Comparison of ENCODE assay signal across 8 cellular contexts in the genomic region with DNA sequence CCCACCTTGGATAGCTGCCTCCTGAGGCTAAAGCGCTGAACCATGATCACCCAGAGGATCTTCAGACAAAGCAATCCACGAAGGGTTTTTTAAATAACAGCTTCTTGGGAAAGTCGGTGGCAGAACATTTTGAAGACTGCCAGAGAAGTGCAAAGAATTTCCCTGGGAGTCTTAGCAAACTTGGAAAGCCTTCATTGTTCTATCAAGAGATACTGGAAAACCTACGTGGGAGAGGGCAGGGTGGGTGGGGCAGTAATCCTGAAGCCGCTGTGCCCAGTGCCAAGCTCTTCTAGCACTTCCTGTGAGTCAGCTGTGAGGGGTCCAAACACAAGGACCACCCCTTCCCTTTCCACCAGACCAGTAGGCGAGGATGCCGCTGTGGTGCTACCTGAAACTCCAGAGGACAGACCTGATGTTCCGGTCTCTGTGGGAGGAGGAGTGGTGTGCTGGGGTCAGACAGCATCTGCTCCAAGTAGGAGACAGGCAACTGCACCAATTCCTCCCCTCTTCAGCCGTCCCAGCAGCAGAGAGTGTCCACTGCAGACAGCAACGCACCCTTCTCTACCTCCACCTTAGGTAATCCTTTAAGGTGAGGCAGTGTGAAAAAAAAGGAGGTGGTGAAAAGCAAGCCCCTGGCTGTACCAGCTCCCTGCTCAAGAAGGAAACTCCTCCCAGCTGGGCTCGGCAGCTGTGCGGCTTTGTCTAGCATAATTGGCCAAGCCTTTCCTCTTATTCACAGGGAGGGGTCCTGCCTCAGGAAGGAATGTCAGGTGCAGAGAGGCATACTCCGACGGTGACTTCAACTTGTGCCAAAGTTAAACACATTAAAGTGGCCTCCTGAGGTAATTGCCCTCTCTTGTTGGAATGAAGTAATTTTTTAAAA.
DNase-seq lines count a peak whose midpoint lies in the region; ATAC-seq, FAIRE-seq and TF ChIP-seq lines count a peak whose summit lies in the region.

No MANE protein-coding gene starts in this region.

- 0 out of 2 replicates have a peak, but pooled peaks cover 6% of the 10 kb centered on the region for H3K79me2 ChIP-seq in OCI-LY1 (ENCODE audit: insufficient read depth, low read length)

- H3K27me3 Mint-ChIP-seq in endodermal cell (ENCODE audit: insufficient read depth) = no peaks in the 10 kb centered on the region

- no peak for TF ChIP-seq CTCF in OCI-LY1 (IDR thresholded peaks at IDR 0.05; ENCODE audit: low read length)
- no peak for TF ChIP-seq CTCF in endodermal cell (conservative IDR thresholded peaks at IDR 0.05)
- no peak for TF ChIP-seq CTCF in mucosa of descending colon (IDR thresholded peaks at IDR 0.05)

- peaks cover 29% of the 10 kb centered on the region for H3K4me1 Mint-ChIP-seq in endodermal cell

- H3F3A ChIP-seq in OCI-LY1 (ENCODE audit: insufficient read depth, low read length) = no peaks in the 10 kb centered on the region

- peak overlapping the region; percentile 43; the same call in 1 of the 2 replicates for H3K4me2 ChIP-seq in OCI-LY1 (ENCODE audit: low read length)

- H3K4me3 Mint-ChIP-seq in endodermal cell = peak overlapping the region; percentile 44

- no peaks in the 10 kb centered on the region for H3K9me2 ChIP-seq in OCI-LY1 (ENCODE audit: low read depth, low read length)

- H3K9ac ChIP-seq in OCI-LY1 (ENCODE audit: low read length) = peak overlapping the region; percentile 22; the same call in 1 of the 2 replicates
- H3K9ac ChIP-seq in endodermal cell (ENCODE audit: extremely low read depth, low read length, poor library complexity, severe bottlenecking) = peak overlapping the region; percentile 32

- H3K4me1 ChIP-seq in OCI-LY1 (ENCODE audit: insufficient read depth, low read length, severe bottlenecking) (peaks cover 57% of the 10 kb centered on the region), endodermal cell (ENCODE audit: control insufficient read depth, insufficient read depth, low read length) (peaks cover 9% of the 10 kb centered on the region), mucosa of descending colon (ENCODE audit: low read depth) (peaks cover 6% of the 10 kb centered on the region)

- ATAC-seq in HG03354 (IDR thresholded peaks at IDR 0.05; ENCODE audit: poor library complexity, severe bottlenecking, unreplicated experiment) (peak; percentile 66), mucosa of descending colon (peak; percentile 99), GM18517 (IDR thresholded peaks at IDR 0.05; ENCODE audit: unreplicated experiment) (no peak)

- H3K36me3 ChIP-seq in OCI-LY1 (ENCODE audit: insufficient read depth, low read length) (no peaks in the 10 kb centered on the region; the same call in 1 of the 2 replicates), endodermal cell (ENCODE audit: control insufficient read depth, insufficient read depth, low read length) (peaks cover 3% of the 10 kb centered on the region), mucosa of descending colon (ENCODE audit: low read depth) (no peaks in the 10 kb centered on the region)

- H2AFZ ChIP-seq in OCI-LY1 (ENCODE audit: low read length) = no peak overlapping the region

- 14 to 17% methylated on average over 6 to 13 of the region's 14 CpGs for WGBS in endodermal cell (ENCODE audit: insufficient coverage in 1 of 2, insufficient read length in 1 of 2), 2 experiments

- DNase-seq in D341Med (ENCODE audit: low spot score) (peak; percentile 45), endodermal cell (peak; percentile 92), mucosa of descending colon (peak; percentile 60 to 70 (median 62)), frontal cortex (ENCODE audit: low spot score in 2 of 2) (no peak)
- DNase-seq in activated effector memory CD4-positive, alpha-beta T cell treated with Interleukin-2 at 50 U/mL for 16 hours = no peak

- no peaks in the 10 kb centered on the region for H4K20me1 ChIP-seq in OCI-LY1 (ENCODE audit: insufficient read depth, low read length)

- intact Hi-C loops in mucosa of descending colon (cut with DNase I, micrococcal nuclease) = no loop called here

- FAIRE-seq in frontal cortex (lab: Jason Lieb, UNC) = no peak

- H3K9me3 Mint-ChIP-seq in endodermal cell = no peaks in the 10 kb centered on the region

- H3K4me3 ChIP-seq in OCI-LY1 (ENCODE audit: low read depth, low read length, poor library complexity, severe bottlenecking) = peak overlapping the region; percentile 7
- peak overlapping the region; percentile 68 for H3K4me3 ChIP-seq in endodermal cell (ENCODE audit: low read length)
- H3K4me3 ChIP-seq in mucosa of descending colon = no peak overlapping the region

- H3K9me3 ChIP-seq in OCI-LY1 (ENCODE audit: low read length) (no peaks in the 10 kb centered on the region), endodermal cell (ENCODE audit: control insufficient read depth, low read length) (no peaks in the 10 kb centered on the region), mucosa of descending colon (no peaks in the 10 kb centered on the region)

- H3K27ac Mint-ChIP-seq in endodermal cell = peak overlapping the region; percentile 87

- no peaks in the 10 kb centered on the region for H3K27me3 ChIP-seq in OCI-LY1 (ENCODE audit: insufficient read depth, low read length)
- H3K27me3 ChIP-seq in endodermal cell (ENCODE audit: control insufficient read depth, insufficient read depth, low read length, poor library complexity, severe bottlenecking) = no peaks in the 10 kb centered on the region

- H3K27ac ChIP-seq in OCI-LY1 (ENCODE audit: low read depth, low read length, poor library complexity, severe bottlenecking) (peak overlapping the region; percentile 40), endodermal cell (ENCODE audit: low read depth, low read length) (peak overlapping the region; percentile 82)

- peaks cover 3% of the 10 kb centered on the region for H3K36me3 Mint-ChIP-seq in endodermal cell (ENCODE audit: low read depth)

Comparison
In these comparisons a context has a peak if more than half of its experiments do, and no peak if none do; other contexts are left out.
1. DNase-seq: peak in D341Med (single experiment), endodermal cell (single experiment) and mucosa of descending colon (3 of 3); none in frontal cortex (0 of 2) and activated effector memory CD4-positive, alpha-beta T cell treated with Interleukin-2 at 50 U/mL for 16 hours (single experiment).